ENCODE assay signal across 1 cellular context in genomic region chr14:104976198-104977007, GRCh38.
TF ChIP-seq lines count a peak whose summit lies in the region.

No MANE protein-coding gene starts in this region.

TF ChIP-seq in SK-N-SH treated with all-trans-retinoic acid at 6 μM for 48 hours, 23 proteins besides CTCF, POLR2A, EP300 and RAD21 (continued from another document):
- TF ChIP-seq PATZ1 (CRISPR knock-in tag; IDR thresholded peaks at IDR 0.05; ENCODE audit: borderline replicate concordance) (no peak), ZNF70 (CRISPR knock-in tag; IDR thresholded peaks at IDR 0.05) (no peak), ZFP30 (CRISPR knock-in tag; IDR thresholded peaks at IDR 0.05) (no peak), PPARA (CRISPR knock-in tag; IDR thresholded peaks at IDR 0.05; ENCODE audit: borderline replicate concordance) (no peak), TOX (CRISPR knock-in tag; IDR thresholded peaks at IDR 0.05; ENCODE audit: borderline replicate concordance) (no peak)
